ENCODE assay signal across 24 cellular contexts in genomic region chr17:81579298-81579697, GRCh38. TPM values are rescaled to one million over a fixed set of nuclear protein-coding genes. Genes with fewer than 3 reads are reported as not detected.
DNase-seq lines count a peak whose midpoint lies in the region; ATAC-seq, FAIRE-seq and TF ChIP-seq lines count a peak whose summit lies in the region.
"Had no signal": no experiment of that assay in that cellular context is flagged by ENCODE, and none has a peak within 500 bp of the region (broad histone marks: within the 10 kb centered on the region; RNA-seq: fewer than 3 reads in every experiment).

No MANE protein-coding gene starts in this region.

- H2AK9ac ChIP-seq in IMR-90 (replicated peaks; ENCODE audit: low read depth, low read length, poor library complexity) = peak overlapping the region; percentile 19

- H2BK20ac ChIP-seq in IMR-90 (ENCODE audit: low read depth, low read length) = peak overlapping the region; percentile 49; the same call in 1 of the 2 replicates

- no peaks in the 10 kb centered on the region for H3K27me3 Mint-ChIP-seq in activated CD8-positive, alpha-beta T cell treated with anti-CD3 and anti-CD28 coated beads, Interleukin-2, amount 10 ng/mL, durations not matched to agents 7 days and 5 days (ENCODE audit: low read depth)
- H3K27me3 Mint-ChIP-seq in activated CD8-positive, alpha-beta T cell treated with anti-CD3 and anti-CD28 coated beads for 36 hours = no peaks in the 10 kb centered on the region
- no peaks in the 10 kb centered on the region for H3K27me3 Mint-ChIP-seq in endodermal cell (ENCODE audit: insufficient read depth)
- H3K27me3 Mint-ChIP-seq: activated CD8-positive, alpha-beta memory T cell treated with anti-CD3 and anti-CD28 coated beads, Interleukin-2, amount 10 ng/mL, durations not matched to agents 7 days and 5 days; activated naive CD8-positive, alpha-beta T cell treated with anti-CD3 and anti-CD28 coated beads, Interleukin-2, amount 50 U/mL, for 24 hours; type B pancreatic cell had no signal

- H3K27me3 ChIP-seq in IMR-90 (ENCODE audit: control insufficient read depth, insufficient read depth, low read length) (no peaks in the 10 kb centered on the region), endodermal cell (ENCODE audit: control insufficient read depth, insufficient read depth, low read length, poor library complexity, severe bottlenecking) (no peaks in the 10 kb centered on the region), smooth muscle cell (ENCODE audit: low read depth) (no peaks in the 10 kb centered on the region)
- H3K27me3 ChIP-seq: BLaER1, heart left ventricle, right lobe of liver had no signal

- H3K4ac ChIP-seq in IMR-90 (ENCODE audit: low read depth, low read length) = peak overlapping the region; percentile 44

- H3K4me1 Mint-ChIP-seq in activated CD8-positive, alpha-beta T cell treated with anti-CD3 and anti-CD28 coated beads, Interleukin-2, amount 10 ng/mL, durations not matched to agents 7 days and 5 days (ENCODE audit: low read depth) = no peaks in the 10 kb centered on the region
- peaks cover 19% of the 10 kb centered on the region for H3K4me1 Mint-ChIP-seq in activated CD8-positive, alpha-beta T cell treated with anti-CD3 and anti-CD28 coated beads for 36 hours (ENCODE audit: low read depth)
- H3K4me1 Mint-ChIP-seq in endodermal cell = peaks cover 14% of the 10 kb centered on the region
- H3K4me1 Mint-ChIP-seq: activated CD8-positive, alpha-beta memory T cell treated with anti-CD3 and anti-CD28 coated beads, Interleukin-2, amount 10 ng/mL, durations not matched to agents 7 days and 5 days had no signal

- H2BK15ac ChIP-seq in IMR-90 (ENCODE audit: low read depth, low read length) = 0 out of 3 replicates have a peak overlapping the region, but pooled peaks have one; percentile 30

- H4K20me1 ChIP-seq in IMR-90 (ENCODE audit: insufficient read depth, low read length) (peaks cover 70% of the 10 kb centered on the region), smooth muscle cell (ENCODE audit: low read depth) (peaks cover 73% of the 10 kb centered on the region)

- H3K4me2 ChIP-seq in IMR-90 (ENCODE audit: low read depth, low read length) = no peak overlapping the region
- H3K4me2 ChIP-seq in smooth muscle cell = peak overlapping the region; percentile 56
- H3K4me2 ChIP-seq: BLaER1 had no signal

- H3K36me3 Mint-ChIP-seq in activated CD8-positive, alpha-beta T cell treated with anti-CD3 and anti-CD28 coated beads, Interleukin-2, amount 10 ng/mL, durations not matched to agents 7 days and 5 days (ENCODE audit: low read depth) = peaks cover 38% of the 10 kb centered on the region
- peaks cover 38% of the 10 kb centered on the region for H3K36me3 Mint-ChIP-seq in activated CD8-positive, alpha-beta T cell treated with anti-CD3 and anti-CD28 coated beads for 36 hours (ENCODE audit: low read depth)
- H3K36me3 Mint-ChIP-seq in endodermal cell (ENCODE audit: low read depth) = peaks cover 77% of the 10 kb centered on the region

- H3K4me3 ChIP-seq in IMR-90 (ENCODE audit: insufficient read depth, low read depth, low read length) = no peak overlapping the region
- H3K4me3 ChIP-seq in endodermal cell (ENCODE audit: low read length) = no peak overlapping the region
- no peak overlapping the region for H3K4me3 ChIP-seq in smooth muscle cell
- H3K4me3 ChIP-seq: BLaER1, heart left ventricle, right lobe of liver had no signal

- H3K9ac ChIP-seq in IMR-90 (ENCODE audit: low read depth, low read length) = no peak overlapping the region
- H3K9ac ChIP-seq in endodermal cell (ENCODE audit: extremely low read depth, low read length, poor library complexity, severe bottlenecking) = no peak overlapping the region
- H3K9ac ChIP-seq in smooth muscle cell (ENCODE audit: low read depth) = no peak overlapping the region
- H3K9ac ChIP-seq: BLaER1 had no signal

- peak overlapping the region; percentile 39; the same call in 1 of the 2 replicates for H3K23ac ChIP-seq in IMR-90 (ENCODE audit: low read depth, low read length)

- no peak for DNase-seq in activated CD8-positive, alpha-beta T cell treated with anti-CD3 and anti-CD28 coated beads, Interleukin-2, amount 10 ng/mL, durations not matched to agents 7 days and 5 days
- DNase-seq in activated CD8-positive, alpha-beta T cell treated with anti-CD3 and anti-CD28 coated beads for 36 hours = no peak
- DNase-seq in IMR-90 (no peak), endodermal cell (no peak), smooth muscle cell (lab: John Stamatoyannopoulos, UW; ENCODE audit: unreplicated experiment) (no peak), GM12892 (ENCODE audit: insufficient read length) (no peak)
- DNase-seq: activated CD4-positive, alpha-beta T cell treated with anti-CD3 and anti-CD28 coated beads for 1 hour; activated CD8-positive, alpha-beta memory T cell treated with anti-CD3 and anti-CD28 coated beads, Interleukin-2, amount 10 ng/mL, durations not matched to agents 7 days and 5 days; MV-4-11; natural killer cell; NCI-H187; NCI-H345; OCI-M1; SHP77 had no signal

- H4K8ac ChIP-seq in IMR-90 (ENCODE audit: low read depth in 2 of 2, low read length in 2 of 2) = no peak overlapping the region; a peak in 1 of 4 replicates

- no peak overlapping the region; the same call in 1 of the 2 replicates for H3K27ac ChIP-seq in IMR-90 (ENCODE audit: insufficient read depth, low read length)
- H3K27ac ChIP-seq in endodermal cell (ENCODE audit: low read depth, low read length) = no peak overlapping the region
- peak overlapping the region; percentile 66 for H3K27ac ChIP-seq in smooth muscle cell (ENCODE audit: low read depth)
- H3K27ac ChIP-seq: heart left ventricle, right lobe of liver had no signal

- no peak for FAIRE-seq in GM12892 (lab: Jason Lieb, UNC)
- FAIRE-seq: bronchial epithelial cell, D721Med, TTC549 had no signal

- TF ChIP-seq CTCF in activated CD8-positive, alpha-beta T cell treated with anti-CD3 and anti-CD28 coated beads for 36 hours (IDR thresholded peaks at IDR 0.05) = no peak
- TF ChIP-seq CTCF in IMR-90 (conservative IDR thresholded peaks at IDR 0.05; ENCODE audit: low read depth, low read length) = no peak
- no peak for TF ChIP-seq CTCF in endodermal cell (conservative IDR thresholded peaks at IDR 0.05)
- no peak for TF ChIP-seq CTCF in smooth muscle cell (IDR thresholded peaks at IDR 0.05; ENCODE audit: borderline replicate concordance, insufficient read depth, poor library complexity, severe bottlenecking)

- POLR2A ChIA-PET in activated CD8-positive, alpha-beta T cell treated with anti-CD3 and anti-CD28 coated beads, Interleukin-2, amount 10 ng/mL, durations not matched to agents 7 days and 5 days (lab: Charles Lee) = no interaction called here
- POLR2A ChIA-PET in activated CD8-positive, alpha-beta T cell treated with anti-CD3 and anti-CD28 coated beads for 36 hours (lab: Charles Lee) = interaction anchor here (0.9 kb wide), 1 partner anchor 123 kb away, joined by 3 read pairs; no protein-coding TSS in a partner anchor
- POLR2A ChIA-PET in IMR-90 (lab: Charles Lee; ENCODE audit: unreplicated experiment) = interaction anchor here (0.9 kb wide), 1 partner anchor 13 kb away, joined by 5 read pairs; no protein-coding TSS in a partner anchor

- no peaks in the 10 kb centered on the region for H3K9me3 Mint-ChIP-seq in activated CD8-positive, alpha-beta T cell treated with anti-CD3 and anti-CD28 coated beads, Interleukin-2, amount 10 ng/mL, durations not matched to agents 7 days and 5 days (ENCODE audit: insufficient read depth)
- no peaks in the 10 kb centered on the region for H3K9me3 Mint-ChIP-seq in activated CD8-positive, alpha-beta T cell treated with anti-CD3 and anti-CD28 coated beads for 36 hours
- no peaks in the 10 kb centered on the region for H3K9me3 Mint-ChIP-seq in endodermal cell
- H3K9me3 Mint-ChIP-seq: activated naive CD8-positive, alpha-beta T cell treated with anti-CD3 and anti-CD28 coated beads, Interleukin-2, amount 50 U/mL, for 24 hours; natural killer cell; type B pancreatic cell had no signal

- peak overlapping the region; percentile 15 for H4K91ac ChIP-seq in IMR-90 (ENCODE audit: insufficient read depth, low read depth, low read length)

- H3F3A ChIP-seq in smooth muscle cell (ENCODE audit: low read depth) = peaks cover 7% of the 10 kb centered on the region

- no peak for ATAC-seq in activated CD8-positive, alpha-beta T cell treated with anti-CD3 and anti-CD28 coated beads, Interleukin-2, amount 10 ng/mL, durations not matched to agents 7 days and 5 days
- ATAC-seq in activated CD8-positive, alpha-beta T cell treated with anti-CD3 and anti-CD28 coated beads for 36 hours = no peak
- ATAC-seq in IMR-90 (ENCODE audit: low read depth) (no peak), GM21786 (IDR thresholded peaks at IDR 0.05; ENCODE audit: unreplicated experiment) (no peak), HG03520 (IDR thresholded peaks at IDR 0.05; ENCODE audit: unreplicated experiment) (no peak)
- ATAC-seq: activated CD8-positive, alpha-beta memory T cell treated with anti-CD3 and anti-CD28 coated beads, Interleukin-2, amount 10 ng/mL, durations not matched to agents 7 days and 5 days; natural killer cell; right lobe of liver had no signal

- CTCF ChIA-PET in activated CD8-positive, alpha-beta T cell treated with anti-CD3 and anti-CD28 coated beads, Interleukin-2, amount 10 ng/mL, durations not matched to agents 7 days and 5 days (lab: Charles Lee) = interaction anchor here (1.7 kb wide), 1 partner anchor 22 kb away, joined by 5 read pairs; no protein-coding TSS in a partner anchor
- CTCF ChIA-PET in activated CD8-positive, alpha-beta T cell treated with anti-CD3 and anti-CD28 coated beads for 36 hours (lab: Charles Lee) = interaction anchor here (1.0 to 1.8 kb wide), 3 partner anchors 10 to 22 kb away, joined by 3 to 11 read pairs (median 3); no protein-coding TSS in a partner anchor
- CTCF ChIA-PET in IMR-90 (lab: Yijun Ruan, JAX) = no interaction called here

- dilution Hi-C loops in IMR-90 (cut with HindIII; ENCODE audit: low sequenced_read_pairs, unreplicated experiment) = no loop called here

- H3K9me1 ChIP-seq in IMR-90 (ENCODE audit: insufficient read depth, low read length) = peaks cover 64% of the 10 kb centered on the region

- H2BK5ac ChIP-seq in IMR-90 (ENCODE audit: low read depth, low read length, poor library complexity, severe bottlenecking) = no peak overlapping the region

- H3K36me3 ChIP-seq in IMR-90 (ENCODE audit: control insufficient read depth, insufficient read depth, low read length) (peaks cover 32% of the 10 kb centered on the region), endodermal cell (ENCODE audit: control insufficient read depth, insufficient read depth, low read length) (peaks cover 74% of the 10 kb centered on the region), smooth muscle cell (ENCODE audit: low read depth) (peaks cover 5% of the 10 kb centered on the region)

- no peak overlapping the region for H3K18ac ChIP-seq in IMR-90 (ENCODE audit: low read depth, low read length)

- no peak overlapping the region for H3K56ac ChIP-seq in IMR-90 (ENCODE audit: extremely low read depth, insufficient read depth, low read length)

- H2BK120ac ChIP-seq in IMR-90 (ENCODE audit: low read depth, low read length) = 0 out of 2 replicates have a peak overlapping the region, but pooled peaks have one; percentile 29

- in situ Hi-C loops in IMR-90 (cut with MboI; ENCODE audit: low sequenced_read_pairs) = no loop called here

- H4K5ac ChIP-seq in IMR-90 (ENCODE audit: low read depth, low read length) = no peak overlapping the region

- peak overlapping the region; percentile 19 for H3K27ac Mint-ChIP-seq in activated CD8-positive, alpha-beta T cell treated with anti-CD3 and anti-CD28 coated beads, Interleukin-2, amount 10 ng/mL, durations not matched to agents 7 days and 5 days
- H3K27ac Mint-ChIP-seq in activated CD8-positive, alpha-beta T cell treated with anti-CD3 and anti-CD28 coated beads for 36 hours = no peak overlapping the region
- H3K27ac Mint-ChIP-seq in endodermal cell = peak overlapping the region; percentile 84
- H3K27ac Mint-ChIP-seq: activated CD8-positive, alpha-beta memory T cell treated with anti-CD3 and anti-CD28 coated beads, Interleukin-2, amount 10 ng/mL, durations not matched to agents 7 days and 5 days had no signal

- H3K79me2 ChIP-seq in smooth muscle cell (ENCODE audit: low read depth) = peaks cover 24% of the 10 kb centered on the region

- TF ChIP-seq RAD21 in IMR-90 (IDR thresholded peaks at IDR 0.05; ENCODE audit: low read length) = no peak

- intact Hi-C loops in activated CD8-positive, alpha-beta T cell treated with anti-CD3 and anti-CD28 coated beads for 36 hours (cut with micrococcal nuclease) = no loop called here
- intact Hi-C loops in IMR-90 (cut with micrococcal nuclease) = no loop called here

- H2AK5ac ChIP-seq in IMR-90 (ENCODE audit: low read depth, low read length) = peak overlapping the region; percentile 62; the same call in 1 of the 2 replicates

- H2AFZ ChIP-seq in IMR-90 (replicated peaks; ENCODE audit: low read length, poor library complexity) (no peak overlapping the region), smooth muscle cell (ENCODE audit: low read depth) (no peak overlapping the region)

- WGBS in IMR-90 (ENCODE audit: extremely low coverage in 2 of 2, insufficient read length in 1 of 2), 2 experiments = 88% methylated on average over 5 of the region's 6 CpGs; no CpG with 5 or more reads in 1 of the 2 experiments
- 95 to 98% methylated on average over 6 of the region's 6 CpGs for WGBS in endodermal cell (ENCODE audit: insufficient coverage in 1 of 2, insufficient read length in 1 of 2), 2 experiments
- WGBS in smooth muscle cell (ENCODE audit: low lambda C conversion rate) = 98% methylated on average over 6 of the region's 6 CpGs

- H3K4me1 ChIP-seq in IMR-90 (ENCODE audit: control insufficient read depth, insufficient read depth, low read length) = peaks cover 40% of the 10 kb centered on the region
- H3K4me1 ChIP-seq in endodermal cell (ENCODE audit: control insufficient read depth, insufficient read depth, low read length) = no peaks in the 10 kb centered on the region
- peaks cover 11% of the 10 kb centered on the region for H3K4me1 ChIP-seq in smooth muscle cell (ENCODE audit: low read depth)
- H3K4me1 ChIP-seq: BLaER1 had no signal

- no peaks in the 10 kb centered on the region for H3K9me3 ChIP-seq in IMR-90 (ENCODE audit: control insufficient read depth, insufficient read depth, low read length)
- H3K9me3 ChIP-seq in endodermal cell (ENCODE audit: control insufficient read depth, low read length) = no peaks in the 10 kb centered on the region
- no peaks in the 10 kb centered on the region for H3K9me3 ChIP-seq in smooth muscle cell (replicated peaks; ENCODE audit: low read depth)
- H3K9me3 ChIP-seq: BLaER1, heart left ventricle, right lobe of liver had no signal

- TF ChIP-seq POLR2A in IMR-90 (IDR thresholded peaks at IDR 0.05; ENCODE audit: low read depth, low read length) (no peak), GM12892 (IDR thresholded peaks at IDR 0.05; ENCODE audit: low read depth, low read length) (no peak)

- no peak overlapping the region for H3K14ac ChIP-seq in IMR-90 (replicated peaks; ENCODE audit: low read depth, low read length)

- no TSS peak for BruUV-seq in IMR-90 (replicated peaks; lab: Mats Ljungman, UMichigan)

- H3K4me3 Mint-ChIP-seq in activated CD8-positive, alpha-beta T cell treated with anti-CD3 and anti-CD28 coated beads, Interleukin-2, amount 10 ng/mL, durations not matched to agents 7 days and 5 days = no peak overlapping the region
- no peak overlapping the region for H3K4me3 Mint-ChIP-seq in activated CD8-positive, alpha-beta T cell treated with anti-CD3 and anti-CD28 coated beads for 36 hours
- H3K4me3 Mint-ChIP-seq in endodermal cell = no peak overlapping the region
- H3K4me3 Mint-ChIP-seq: activated CD8-positive, alpha-beta memory T cell treated with anti-CD3 and anti-CD28 coated beads, Interleukin-2, amount 10 ng/mL, durations not matched to agents 7 days and 5 days; activated naive CD8-positive, alpha-beta T cell treated with anti-CD3 and anti-CD28 coated beads, Interleukin-2, amount 50 U/mL, for 24 hours; natural killer cell; type B pancreatic cell had no signal

- H3K79me1 ChIP-seq in IMR-90 (ENCODE audit: low read depth in 1 of 2, low read length in 2 of 2) = peaks cover 36 to 88% of the 10 kb centered on the region in 2 experiments

RNA-seq across cellular contexts. Expression of gene FAAP100, which starts 27.1 kb away (rescaled TPM):
- 10 to 100 TPM; 39.2 to 43.6 TPM for total RNA-seq in activated CD8-positive, alpha-beta T cell treated with anti-CD3 and anti-CD28 coated beads, Interleukin-2, amount 10 ng/mL, durations not matched to agents 7 days and 5 days
- total RNA-seq in activated CD8-positive, alpha-beta T cell treated with anti-CD3 and anti-CD28 coated beads for 36 hours = 10 to 100 TPM; 40.5 to 42.7 TPM
- 7.5 and 7.9 TPM in 2 replicates for total RNA-seq in IMR-90 (2012; rRNA removed)
- 24.8 and 27.5 TPM in 2 replicates for polyA plus RNA-seq in IMR-90 (2012; rRNA removed)
- 14.4 and 23.9 TPM in 2 replicates for polyA plus RNA-seq in IMR-90 (2012; cell fraction: cytosol; rRNA removed)
- 48.3 and 135 TPM in 2 replicates for polyA plus RNA-seq in IMR-90 (2012; cell fraction: nucleus; rRNA removed; ENCODE audit: low replicate concordance)
- total RNA-seq in endodermal cell = 10 to 100 TPM; 34.5 to 39.5 TPM
- 25.9 TPM for polyA plus RNA-seq in endodermal cell (2013, experiment 1 of 2)
- 24.1 TPM for polyA plus RNA-seq in endodermal cell (2013, experiment 2 of 2)
- 17.9 and 19.4 TPM in 2 replicates for total RNA-seq in smooth muscle cell
- polyA plus RNA-seq in smooth muscle cell = 25.4 and 28.5 TPM in 2 replicates
- polyA plus RNA-seq in GM12892 (2012; ENCODE audit: missing spikeins) = 7.8 TPM

RNA-seq across cellular contexts. Expression of gene FSCN2, which starts 51.1 kb away (rescaled TPM):
- under 1 TPM; 0.52 to 0.74 TPM for total RNA-seq in activated CD8-positive, alpha-beta T cell treated with anti-CD3 and anti-CD28 coated beads, Interleukin-2, amount 10 ng/mL, durations not matched to agents 7 days and 5 days
- total RNA-seq in activated CD8-positive, alpha-beta T cell treated with anti-CD3 and anti-CD28 coated beads for 36 hours = under 1 TPM in 1 of 2 experiments, not detected in 1; 0.32 TPM
- 0.18 and 0.28 TPM in 2 replicates for total RNA-seq in IMR-90 (2012; rRNA removed)
- polyA plus RNA-seq in IMR-90 (2012; rRNA removed) = 0.84 and 1.1 TPM in 2 replicates
- 0.22 and 0.96 TPM in 2 replicates for polyA plus RNA-seq in IMR-90 (2012; cell fraction: cytosol; rRNA removed)
- 2.6 and 6.7 TPM in 2 replicates for polyA plus RNA-seq in IMR-90 (2012; cell fraction: nucleus; rRNA removed; ENCODE audit: low replicate concordance)
- 1 to 10 TPM; 1.0 to 1.8 TPM for total RNA-seq in endodermal cell
- 0.50 TPM for polyA plus RNA-seq in endodermal cell (2013, experiment 1 of 2)
- 0.46 TPM for polyA plus RNA-seq in endodermal cell (2013, experiment 2 of 2)
- total RNA-seq in smooth muscle cell = 0.63 and 2.2 TPM in 2 replicates
- 0.56 and 0.72 TPM in 2 replicates for polyA plus RNA-seq in smooth muscle cell
- polyA plus RNA-seq in GM12892 (2012; ENCODE audit: missing spikeins) = 0.87 TPM

RNA-seq across cellular contexts. Expression of gene NPLOC4, which starts 57.6 kb away (rescaled TPM):
- 100 to 1,000 TPM; 113 TPM for total RNA-seq in activated CD8-positive, alpha-beta T cell treated with anti-CD3 and anti-CD28 coated beads, Interleukin-2, amount 10 ng/mL, durations not matched to agents 7 days and 5 days
- 10 to 100 TPM; 75.9 to 87.7 TPM for total RNA-seq in activated CD8-positive, alpha-beta T cell treated with anti-CD3 and anti-CD28 coated beads for 36 hours
- total RNA-seq in IMR-90 (2012; rRNA removed) (66.1 and 70.4 TPM in 2 replicates), endodermal cell (100 to 1,000 TPM; 113 to 118 TPM), smooth muscle cell (46.3 and 58.1 TPM in 2 replicates)
- polyA plus RNA-seq in IMR-90 (2012; rRNA removed) (74.9 and 78.3 TPM in 2 replicates), smooth muscle cell (52.0 and 60.9 TPM in 2 replicates)
- 62.7 and 65.1 TPM in 2 replicates for polyA plus RNA-seq in IMR-90 (2012; cell fraction: cytosol; rRNA removed)
- polyA plus RNA-seq in IMR-90 (2012; cell fraction: nucleus; rRNA removed; ENCODE audit: low replicate concordance) = 101 and 121 TPM in 2 replicates
- polyA plus RNA-seq in endodermal cell (2013, experiment 1 of 2) = 54.9 TPM
- 52.0 TPM for polyA plus RNA-seq in endodermal cell (2013, experiment 2 of 2)
- 41.2 TPM for polyA plus RNA-seq in GM12892 (2012; ENCODE audit: missing spikeins)

RNA-seq across cellular contexts. Expression of gene TSPAN10, which starts 57.7 kb away (rescaled TPM):
- 1 to 10 TPM; 1.2 TPM for total RNA-seq in activated CD8-positive, alpha-beta T cell treated with anti-CD3 and anti-CD28 coated beads, Interleukin-2, amount 10 ng/mL, durations not matched to agents 7 days and 5 days
- total RNA-seq in activated CD8-positive, alpha-beta T cell treated with anti-CD3 and anti-CD28 coated beads for 36 hours = under 1 TPM; 0.18 to 0.22 TPM
- total RNA-seq in IMR-90 (2012; rRNA removed) = 1.1 and 1.4 TPM in 2 replicates
- polyA plus RNA-seq in IMR-90 (2012; rRNA removed) = 4.5 and 5.3 TPM in 2 replicates
- 4.5 and 6.5 TPM in 2 replicates for polyA plus RNA-seq in IMR-90 (2012; cell fraction: cytosol; rRNA removed)
- 4.2 and 13.3 TPM in 2 replicates for polyA plus RNA-seq in IMR-90 (2012; cell fraction: nucleus; rRNA removed; ENCODE audit: low replicate concordance)
- 1 to 10 TPM; 1.3 to 1.8 TPM for total RNA-seq in endodermal cell
- 1.8 TPM for polyA plus RNA-seq in endodermal cell (2013, experiment 1 of 2)
- 1.5 TPM for polyA plus RNA-seq in endodermal cell (2013, experiment 2 of 2)
- total RNA-seq in smooth muscle cell = 0.67 and 2.6 TPM in 2 replicates
- polyA plus RNA-seq in smooth muscle cell = 1.2 and 3.4 TPM in 2 replicates
- 0.45 TPM for polyA plus RNA-seq in GM12892 (2012; ENCODE audit: missing spikeins)
